Comparison of ENCODE assay signal across 1 cellular context in genomic region chr17:18182978-18183333, GRCh38.
TF ChIP-seq lines count a peak whose summit lies in the region.

No MANE protein-coding gene starts in this region.

TF ChIP-seq in HEK293, 187 proteins besides CTCF, POLR2A, EP300 and RAD21 (continued from another document):
- TF ChIP-seq, protein P1, sequence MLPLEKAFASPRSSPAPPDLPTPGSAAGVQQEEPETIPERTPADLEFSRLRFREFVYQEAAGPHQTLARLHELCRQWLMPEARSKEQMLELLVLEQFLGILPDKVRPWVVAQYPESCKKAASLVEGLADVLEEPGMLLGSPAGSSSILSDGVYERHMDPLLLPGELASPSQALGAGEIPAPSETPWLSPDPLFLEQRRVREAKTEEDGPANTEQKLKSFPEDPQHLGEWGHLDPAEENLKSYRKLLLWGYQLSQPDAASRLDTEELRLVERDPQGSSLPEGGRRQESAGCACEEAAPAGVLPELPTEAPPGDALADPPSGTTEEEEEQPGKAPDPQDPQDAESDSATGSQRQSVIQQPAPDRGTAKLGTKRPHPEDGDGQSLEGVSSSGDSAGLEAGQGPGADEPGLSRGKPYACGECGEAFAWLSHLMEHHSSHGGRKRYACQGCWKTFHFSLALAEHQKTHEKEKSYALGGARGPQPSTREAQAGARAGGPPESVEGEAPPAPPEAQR (tag by site-specific recombination; IDR thresholded peaks at IDR 0.05): no peak
- peak; percentile 57; the same call in 1 of the 2 replicates for TF ChIP-seq ZNF10 (tag by site-specific recombination; IDR thresholded peaks at IDR 0.05)
- TF ChIP-seq, protein P2, sequence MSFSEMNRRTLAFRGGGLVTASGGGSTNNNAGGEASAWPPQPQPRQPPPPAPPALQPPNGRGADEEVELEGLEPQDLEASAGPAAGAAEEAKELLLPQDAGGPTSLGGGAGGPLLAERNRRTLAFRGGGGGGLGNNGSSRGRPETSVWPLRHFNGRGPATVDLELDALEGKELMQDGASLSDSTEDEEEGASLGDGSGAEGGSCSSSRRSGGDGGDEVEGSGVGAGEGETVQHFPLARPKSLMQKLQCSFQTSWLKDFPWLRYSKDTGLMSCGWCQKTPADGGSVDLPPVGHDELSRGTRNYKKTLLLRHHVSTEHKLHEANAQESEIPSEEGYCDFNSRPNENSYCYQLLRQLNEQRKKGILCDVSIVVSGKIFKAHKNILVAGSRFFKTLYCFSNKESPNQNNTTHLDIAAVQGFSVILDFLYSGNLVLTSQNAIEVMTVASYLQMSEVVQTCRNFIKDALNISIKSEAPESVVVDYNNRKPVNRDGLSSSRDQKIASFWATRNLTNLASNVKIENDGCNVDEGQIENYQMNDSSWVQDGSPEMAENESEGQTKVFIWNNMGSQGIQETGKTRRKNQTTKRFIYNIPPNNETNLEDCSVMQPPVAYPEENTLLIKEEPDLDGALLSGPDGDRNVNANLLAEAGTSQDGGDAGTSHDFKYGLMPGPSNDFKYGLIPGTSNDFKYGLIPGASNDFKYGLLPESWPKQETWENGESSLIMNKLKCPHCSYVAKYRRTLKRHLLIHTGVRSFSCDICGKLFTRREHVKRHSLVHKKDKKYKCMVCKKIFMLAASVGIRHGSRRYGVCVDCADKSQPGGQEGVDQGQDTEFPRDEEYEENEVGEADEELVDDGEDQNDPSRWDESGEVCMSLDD (tag by site-specific recombination; IDR thresholded peaks at IDR 0.05): peak; percentile 89
- TF ChIP-seq ZNF184 (tag by site-specific recombination; IDR thresholded peaks at IDR 0.05): no peak
- TF ChIP-seq, protein P3, sequence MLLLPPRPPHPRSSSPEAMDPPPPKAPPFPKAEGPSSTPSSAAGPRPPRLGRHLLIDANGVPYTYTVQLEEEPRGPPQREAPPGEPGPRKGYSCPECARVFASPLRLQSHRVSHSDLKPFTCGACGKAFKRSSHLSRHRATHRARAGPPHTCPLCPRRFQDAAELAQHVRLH (tag by site-specific recombination; IDR thresholded peaks at IDR 0.05): no peak
- TF ChIP-seq, protein P4, sequence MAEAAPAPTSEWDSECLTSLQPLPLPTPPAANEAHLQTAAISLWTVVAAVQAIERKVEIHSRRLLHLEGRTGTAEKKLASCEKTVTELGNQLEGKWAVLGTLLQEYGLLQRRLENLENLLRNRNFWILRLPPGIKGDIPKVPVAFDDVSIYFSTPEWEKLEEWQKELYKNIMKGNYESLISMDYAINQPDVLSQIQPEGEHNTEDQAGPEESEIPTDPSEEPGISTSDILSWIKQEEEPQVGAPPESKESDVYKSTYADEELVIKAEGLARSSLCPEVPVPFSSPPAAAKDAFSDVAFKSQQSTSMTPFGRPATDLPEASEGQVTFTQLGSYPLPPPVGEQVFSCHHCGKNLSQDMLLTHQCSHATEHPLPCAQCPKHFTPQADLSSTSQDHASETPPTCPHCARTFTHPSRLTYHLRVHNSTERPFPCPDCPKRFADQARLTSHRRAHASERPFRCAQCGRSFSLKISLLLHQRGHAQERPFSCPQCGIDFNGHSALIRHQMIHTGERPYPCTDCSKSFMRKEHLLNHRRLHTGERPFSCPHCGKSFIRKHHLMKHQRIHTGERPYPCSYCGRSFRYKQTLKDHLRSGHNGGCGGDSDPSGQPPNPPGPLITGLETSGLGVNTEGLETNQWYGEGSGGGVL (tag by site-specific recombination; IDR thresholded peaks at IDR 0.05): no peak
- TF ChIP-seq ZNF785 (tag by site-specific recombination; IDR thresholded peaks at IDR 0.05): no peak; the same call in 1 of the 2 replicates
- no peak for TF ChIP-seq ZBTB44 (tag by site-specific recombination; IDR thresholded peaks at IDR 0.05)
- peak; percentile 52; the same call in 1 of the 2 replicates for TF ChIP-seq REST (tag by site-specific recombination; IDR thresholded peaks at IDR 0.05)
- no peak; the same call in 1 of the 2 replicates for TF ChIP-seq KLF7 (tag by site-specific recombination; IDR thresholded peaks at IDR 0.05; ENCODE audit: borderline replicate concordance)
- TF ChIP-seq ZNF292 (tag by site-specific recombination; IDR thresholded peaks at IDR 0.05; ENCODE audit: borderline replicate concordance, low read depth): no peak
- no peak for TF ChIP-seq MYNN (tag by site-specific recombination; IDR thresholded peaks at IDR 0.05; ENCODE audit: borderline replicate concordance)
- no peak for TF ChIP-seq REPIN1 (tag by site-specific recombination; IDR thresholded peaks at IDR 0.05; ENCODE audit: low read depth)
- no peak for TF ChIP-seq TCF7L2 (IDR thresholded peaks at IDR 0.05; ENCODE audit: borderline replicate concordance, low read depth, low read length)
- no peak for TF ChIP-seq ZNF488 (tag by site-specific recombination; IDR thresholded peaks at IDR 0.05)
- TF ChIP-seq ZNF324 (tag by site-specific recombination; IDR thresholded peaks at IDR 0.05): no peak
- no peak for TF ChIP-seq PBX3 (CRISPR knock-in tag; IDR thresholded peaks at IDR 0.05)
- TF ChIP-seq ZNF266 (tag by site-specific recombination; IDR thresholded peaks at IDR 0.05; ENCODE audit: low read depth): no peak
- no peak for TF ChIP-seq MEIS1 (CRISPR knock-in tag; IDR thresholded peaks at IDR 0.05; ENCODE audit: borderline replicate concordance)
- TF ChIP-seq SP3 (tag by site-specific recombination; IDR thresholded peaks at IDR 0.05): no peak
- no peak; the same call in 1 of the 2 replicates for TF ChIP-seq ZBTB17 (tag by site-specific recombination; IDR thresholded peaks at IDR 0.05)
- no peak for TF ChIP-seq ZNF239 (tag by site-specific recombination; IDR thresholded peaks at IDR 0.05)
- no peak for TF ChIP-seq ZSCAN23 (tag by site-specific recombination; IDR thresholded peaks at IDR 0.05)
- TF ChIP-seq ZNF140 (tag by site-specific recombination; IDR thresholded peaks at IDR 0.05): no peak
- no peak for TF ChIP-seq ZNF558 (tag by site-specific recombination; IDR thresholded peaks at IDR 0.05)
- TF ChIP-seq ZNF112 (tag by site-specific recombination; IDR thresholded peaks at IDR 0.05): no peak
- no peak for TF ChIP-seq MZF1 (tag by site-specific recombination; IDR thresholded peaks at IDR 0.05; ENCODE audit: borderline replicate concordance)
- TF ChIP-seq BCL6B (tag by site-specific recombination; IDR thresholded peaks at IDR 0.05): no peak
- no peak for TF ChIP-seq WT1 (tag by site-specific recombination; IDR thresholded peaks at IDR 0.05)
- TF ChIP-seq SETDB1 (IDR thresholded peaks at IDR 0.05; ENCODE audit: insufficient read length, low read length): no peak
- TF ChIP-seq ZNF214 (tag by site-specific recombination; IDR thresholded peaks at IDR 0.05; ENCODE audit: borderline replicate concordance): no peak
- peak; percentile 52 for TF ChIP-seq ZNF449 (tag by site-specific recombination; IDR thresholded peaks at IDR 0.05)
